Comparison of ENCODE assay signal across 19 cellular contexts in genomic region chr21:45461806-45462341, GRCh38.
"Had no signal": no experiment of that assay in that cellular context is flagged by ENCODE, and none has a peak within 500 bp of the region (broad histone marks: within the 10 kb centered on the region; RNA-seq: fewer than 3 reads in every experiment).

No MANE protein-coding gene starts in this region.

- H3K9ac ChIP-seq: KMS-11 had no signal

- H3K27ac ChIP-seq: KMS-11, RWPE1 had no signal

- H3K4me2 ChIP-seq: KMS-11 had no signal

- DNase-seq: IMR-90, Kasumi-1, MM.1S, NCI-H1092 treated with DMSO at 0.1 percent for 48 hours, NCI-H1436, NCI-H187, NCI-H2029, NCI-H2081 treated with DMSO at 0.1 percent for 48 hours, NCI-H2171, NCI-H226, NCI-H446, NCI-H510A, NCI-H524 treated with DMSO at 0.1 percent for 48 hours, NCI-H69, NCI-H774, SHP77, T-helper 1 cell had no signal
